ENCODE assay signal across 10 cellular contexts in the genomic region with DNA sequence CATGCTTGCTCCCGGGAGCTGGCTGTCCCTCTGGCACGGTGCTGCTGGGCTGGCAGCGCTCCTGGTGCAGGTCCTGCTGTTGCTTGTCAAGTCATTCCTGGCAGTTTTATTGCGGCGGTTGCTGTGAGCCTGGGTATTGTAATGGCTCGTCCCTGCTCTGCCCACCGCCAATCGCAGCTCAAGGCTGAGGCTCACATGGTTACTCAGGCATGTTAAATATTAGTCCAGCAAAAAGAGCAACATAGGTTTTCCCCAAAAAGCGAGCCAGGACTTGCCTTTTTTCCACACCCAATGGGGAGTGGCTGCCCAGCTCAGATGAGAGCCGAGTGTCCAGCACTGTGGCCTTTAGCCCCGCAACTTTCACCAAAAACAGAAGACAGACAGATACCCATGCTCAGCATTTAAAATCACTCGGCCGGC.
DNase-seq lines count a peak whose midpoint lies in the region; ATAC-seq and TF ChIP-seq lines count a peak whose summit lies in the region.
"Had no signal": no experiment of that assay in that cellular context is flagged by ENCODE, and none has a peak within 500 bp of the region (broad histone marks: within the 10 kb centered on the region; RNA-seq: fewer than 3 reads in every experiment).

No MANE protein-coding gene starts in this region.

- intact Hi-C loops in dorsolateral prefrontal cortex (cut with DNase I) (no loop called here), tibial artery (cut with DNase I; ENCODE audit: low total_unique reads) (no loop called here)

- DNase-seq in NCI-H2227 treated with DMSO at 0.1 percent for 48 hours (lab: John Stamatoyannopoulos, UW) (peak; percentile 31), dorsolateral prefrontal cortex (peak in 9 of 10 donors; percentile 68 to 93 (median 79)), lung (ENCODE audit: low spot score) (peak; percentile 64), tibial artery (peak; percentile 75 to 95), SIG-M5 treated with dmso at 0.1 percent for 504 hours (lab: John Stamatoyannopoulos, UW; ENCODE audit: unreplicated experiment) (no peak), iPS-NIHi7 (ENCODE audit: extremely low spot score) (no peak)
- DNase-seq in activated CD4-positive, alpha-beta T cell treated with anti-CD3 and anti-CD28 coated beads for 1 hour = no peak
- no peak for DNase-seq in activated effector memory CD4-positive, alpha-beta T cell treated with Interleukin-2 at 50 U/mL for 16 hours

- TF ChIP-seq CTCF in dorsolateral prefrontal cortex (IDR thresholded peaks at IDR 0.05 in 54 of 56, conservative IDR thresholded peaks at IDR 0.05 in 2 of 56; ENCODE audit: low read depth in 1 of 56, partially characterized antibody in 56 of 56) (no peak), lung (IDR thresholded peaks at IDR 0.05; ENCODE audit: control extremely low read depth, extremely low read depth) (no peak), tibial artery (IDR thresholded peaks at IDR 0.05) (no peak)

- no peak for ATAC-seq in lung (ENCODE audit: insufficient read depth, low FRiP score)
- ATAC-seq: activated naive CD4-positive, alpha-beta T cell treated with anti-CD3 and anti-CD28 coated beads, Interleukin-2, amount 50 U/mL, for 72 hours had no signal

- H3K9me3 ChIP-seq in lung (ENCODE audit: control insufficient read depth in 2 of 2, insufficient read depth in 1 of 2, low read length in 1 of 2) = no peaks in the 10 kb centered on the region
- no peaks in the 10 kb centered on the region for H3K9me3 ChIP-seq in tibial artery
- H3K9me3 ChIP-seq: neutrophil had no signal

- H3K27ac ChIP-seq in dorsolateral prefrontal cortex (no peak overlapping the region), lung (ENCODE audit: low read depth in 1 of 2, low read length in 1 of 2) (no peak overlapping the region), tibial artery (peak overlapping the region; percentile 29 to 39)
- H3K27ac ChIP-seq: neutrophil had no signal

- H3K4me1 ChIP-seq in lung (ENCODE audit: control insufficient read depth in 2 of 2, insufficient read depth in 2 of 2, low read length in 2 of 2) = peaks cover 0 to 3% of the 10 kb centered on the region in 2 donors
- peaks cover 0 to 15% (median 8%) of the 10 kb centered on the region in 4 donors for H3K4me1 ChIP-seq in tibial artery

- H3K27me3 ChIP-seq in dorsolateral prefrontal cortex = peaks cover 0 to 16% (median 0%) of the 10 kb centered on the region in 45 donors
- no peaks in the 10 kb centered on the region for H3K27me3 ChIP-seq in lung (ENCODE audit: control insufficient read depth, insufficient read depth)
- no peaks in the 10 kb centered on the region for H3K27me3 ChIP-seq in tibial artery
- H3K27me3 ChIP-seq: neutrophil had no signal

- peak overlapping the region in 16 of 59 donors; percentile 1 to 32 (median 17) for H3K4me3 ChIP-seq in dorsolateral prefrontal cortex
- no peak overlapping the region for H3K4me3 ChIP-seq in lung
- peak overlapping the region in 1 of 2 donors; percentile 18 for H3K4me3 ChIP-seq in tibial artery

- WGBS in lung, 2 donors = 59 to 68% methylated on average over 13 of the region's 13 CpGs

- H3K36me3 ChIP-seq in lung (ENCODE audit: control insufficient read depth in 2 of 2, insufficient read depth in 2 of 2, low read length in 2 of 2) (no peaks in the 10 kb centered on the region), tibial artery (no peaks in the 10 kb centered on the region)
- H3K36me3 ChIP-seq: neutrophil had no signal

Comparison
In these comparisons a context has a peak if more than half of its experiments do, and no peak if none do; other contexts are left out.
1. DNase-seq: peak in NCI-H2227 treated with DMSO at 0.1 percent for 48 hours (single experiment), dorsolateral prefrontal cortex (9 of 10), lung (single experiment) and tibial artery (2 of 2); none in SIG-M5 treated with dmso at 0.1 percent for 504 hours (single experiment), activated CD4-positive, alpha-beta T cell treated with anti-CD3 and anti-CD28 coated beads for 1 hour (single experiment), iPS-NIHi7 (single experiment) and activated effector memory CD4-positive, alpha-beta T cell treated with Interleukin-2 at 50 U/mL for 16 hours (single experiment).
2. H3K27ac ChIP-seq: peak in tibial artery (2 of 2); none in dorsolateral prefrontal cortex (0 of 59) and lung (0 of 2).